Comparison of ENCODE assay signal across 22 cellular contexts in the genomic region with DNA sequence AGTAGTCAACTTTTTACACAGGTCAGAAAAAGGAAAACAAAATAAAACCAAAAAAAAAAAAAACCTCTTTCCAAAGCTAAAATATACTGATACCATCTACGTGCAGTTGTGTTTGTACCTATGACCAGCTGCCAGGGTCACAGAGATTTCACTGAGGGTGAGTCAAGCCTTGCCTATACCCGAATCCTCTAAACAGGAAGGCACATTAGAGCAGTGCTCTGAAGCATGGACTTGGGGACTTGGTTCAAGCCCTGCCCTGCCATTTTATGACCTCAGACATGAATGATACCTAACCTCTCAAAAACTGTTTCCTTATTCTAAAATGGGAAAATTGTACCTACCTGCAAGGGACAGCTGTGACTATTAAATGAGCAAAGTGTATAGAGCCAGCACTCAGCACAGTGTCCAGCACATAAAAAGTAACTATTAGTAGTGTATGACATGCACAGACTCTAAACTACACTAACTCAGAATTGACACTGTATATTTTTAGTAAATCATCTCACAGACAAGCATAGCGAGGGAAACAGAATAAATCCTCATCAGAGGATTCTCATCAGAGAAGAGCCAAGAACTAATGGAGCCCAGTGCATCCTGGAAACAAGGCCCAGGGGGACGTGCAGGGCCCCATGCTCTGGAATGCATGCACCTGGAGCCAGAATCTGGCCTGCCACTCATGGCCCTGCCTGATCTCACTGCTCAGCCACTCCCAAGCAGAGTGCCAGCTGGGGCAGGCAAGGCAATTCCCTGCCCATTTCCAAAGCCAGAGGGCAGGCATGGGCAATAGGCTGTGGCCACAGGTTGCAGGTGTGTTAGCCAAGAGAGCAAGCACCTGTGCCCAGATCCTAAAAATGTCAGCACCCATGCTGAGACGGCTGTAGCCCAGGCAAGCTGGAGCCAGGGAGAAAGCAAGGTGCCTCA. TPM values are rescaled to one million over a fixed set of nuclear protein-coding genes. Genes with fewer than 3 reads are reported as not detected.
A peak's percentile ranks its signal among the peaks of the same experiment; 100 is the strongest.
DNase-seq lines count a peak whose midpoint lies in the region; ATAC-seq and TF ChIP-seq lines count a peak whose summit lies in the region.
"Had no signal": no experiment of that assay in that cellular context is flagged by ENCODE, and none has a peak within 500 bp of the region (broad histone marks: within the 10 kb centered on the region; RNA-seq: fewer than 3 reads in every experiment).

No MANE protein-coding gene starts in this region.

- H3K4me2 ChIP-seq in mammary epithelial cell (ENCODE audit: insufficient read depth, low read depth, low read length) (no peak overlapping the region), PC-9 (no peak overlapping the region)

- no peaks in the 10 kb centered on the region for H4K20me1 ChIP-seq in mammary epithelial cell (ENCODE audit: insufficient read depth, low read length)
- H4K20me1 ChIP-seq in PC-9 (ENCODE audit: insufficient read depth): no peaks in the 10 kb centered on the region

- BruUV-seq in mammary epithelial cell (replicated peaks; lab: Mats Ljungman, UMichigan) (no TSS peak), PC-9 (replicated peaks; lab: Mats Ljungman, UMichigan) (no TSS peak)

- H3K9me3 ChIP-seq in mammary epithelial cell (replicated peaks; ENCODE audit: insufficient read depth, low read length) (no peaks in the 10 kb centered on the region), left lung (no peaks in the 10 kb centered on the region), gastrocnemius medialis (no peaks in the 10 kb centered on the region), PC-9 (ENCODE audit: insufficient read depth, low read depth) (no peaks in the 10 kb centered on the region)
- H3K9me3 ChIP-seq: esophagus squamous epithelium had no signal

- POLR2A ChIA-PET in PC-9 (lab: Charles Lee; ENCODE audit: unreplicated experiment): no interaction called here

- ATAC-seq in left lung (peak; percentile 87), gastrocnemius medialis (peak; percentile 53 to 57)
- ATAC-seq: activated CD8-positive, alpha-beta T cell treated with anti-CD3 and anti-CD28 coated beads for 36 hours; K562; stimulated activated naive B cell treated with anti-CD40 and anti-IgM and Interleukin-4, amounts not matched to agents 10 μg/mL and 1 μg/mL and 100 μg/mL, for 72 hours; T-cell; WTC11 had no signal

- no peaks in the 10 kb centered on the region for H3K9me2 ChIP-seq in PC-9 (ENCODE audit: insufficient read depth)

- CTCF ChIA-PET in mammary epithelial cell (lab: Charles Lee; ENCODE audit: low non-redundant PET) (no interaction called here), PC-9 (lab: Charles Lee) (interaction anchor here (0.7 kb wide), 1 partner anchor 44 kb away, joined by 7 read pairs; no protein-coding TSS in a partner anchor)

- TF ChIP-seq CTCF in mammary epithelial cell (conservative IDR thresholded peaks at IDR 0.05 in 1 of 2, IDR thresholded peaks at IDR 0.05 in 1 of 2; ENCODE audit: extremely low read depth in 1 of 2, insufficient read depth in 1 of 2, low read depth in 1 of 2, low read length in 2 of 2) (peak in 1 of 2 donors; percentile 53), left lung (IDR thresholded peaks at IDR 0.05) (no peak), gastrocnemius medialis (IDR thresholded peaks at IDR 0.05 in 4 of 5, conservative IDR thresholded peaks at IDR 0.05 in 1 of 5) (peak in 4 of 5 experiments; percentile 26 to 54 (median 48)), PC-9 (conservative IDR thresholded peaks at IDR 0.05) (no peak)

- no peaks in the 10 kb centered on the region for H3K4me1 ChIP-seq in mammary epithelial cell (ENCODE audit: insufficient read depth, low read length)
- no peaks in the 10 kb centered on the region for H3K4me1 ChIP-seq in left lung
- H3K4me1 ChIP-seq in gastrocnemius medialis: peaks cover 45 to 57% of the 10 kb centered on the region in 2 donors
- H3K4me1 ChIP-seq in PC-9 (replicated peaks; ENCODE audit: insufficient read depth): peaks cover 24% of the 10 kb centered on the region

- H3K4me3 Mint-ChIP-seq in activated naive CD8-positive, alpha-beta T cell treated with anti-CD3 and anti-CD28 coated beads for 36 hours: no peak overlapping the region
- H3K4me3 Mint-ChIP-seq: activated CD8-positive, alpha-beta T cell treated with anti-CD3 and anti-CD28 coated beads for 36 hours; CD4-positive, alpha-beta memory T cell; immature natural killer cell; stimulated activated naive B cell treated with anti-CD40 and anti-IgM and Interleukin-4, amounts not matched to agents 10 μg/mL and 1 μg/mL and 100 μg/mL, for 72 hours; T-cell; WTC11 had no signal

- H3K27ac Mint-ChIP-seq in activated naive CD8-positive, alpha-beta T cell treated with anti-CD3 and anti-CD28 coated beads for 36 hours: no peak overlapping the region
- H3K27ac Mint-ChIP-seq: activated CD8-positive, alpha-beta T cell treated with anti-CD3 and anti-CD28 coated beads for 36 hours; CD4-positive, alpha-beta memory T cell; immature natural killer cell; stimulated activated naive B cell treated with anti-CD40 and anti-IgM and Interleukin-4, amounts not matched to agents 10 μg/mL and 1 μg/mL and 100 μg/mL, for 72 hours; T-cell; WTC11 had no signal

- peaks cover 3% of the 10 kb centered on the region for H3K79me2 ChIP-seq in mammary epithelial cell (ENCODE audit: insufficient read depth, low read length)
- H3K79me2 ChIP-seq in PC-9 (ENCODE audit: low read depth): no peaks in the 10 kb centered on the region

- H3K36me3 Mint-ChIP-seq in activated naive CD8-positive, alpha-beta T cell treated with anti-CD3 and anti-CD28 coated beads for 36 hours: peaks cover 14% of the 10 kb centered on the region

- TF ChIP-seq POLR2A in gastrocnemius medialis (IDR thresholded peaks at IDR 0.05): no peak

- DNase-seq in NCI-H2171 treated with DMSO at 0.1 percent for 48 hours (lab: John Stamatoyannopoulos, UW) (peak; percentile 9), NCI-H2171 (lab: John Stamatoyannopoulos, UW) (no peak), mammary epithelial cell (peak; percentile 58), left lung (no peak), gastrocnemius medialis (peak; percentile 75 to 80), dermis blood vessel endothelial cell (no peak), PC-9 (no peak)
- no peak for DNase-seq in activated naive CD8-positive, alpha-beta T cell treated with anti-CD3 and anti-CD28 coated beads for 36 hours
- DNase-seq: activated CD8-positive, alpha-beta T cell treated with anti-CD3 and anti-CD28 coated beads for 36 hours; activated T-cell treated with anti-CD3 and anti-CD28 coated beads, Interleukin-2, amount 50 U/mL, for 48 hours; CD4-positive, alpha-beta memory T cell; effector CD4-positive, alpha-beta T cell; esophagus squamous epithelium; glutamatergic neuron; immature natural killer cell; NCI-H1048; NCI-H2107; NCI-H774; stimulated activated naive B cell treated with anti-CD40 and anti-IgM and Interleukin-4, amounts not matched to agents 10 μg/mL and 1 μg/mL and 100 μg/mL, for 72 hours; T-cell had no signal

- H3K9ac ChIP-seq in mammary epithelial cell (ENCODE audit: insufficient read depth, low read length): no peak overlapping the region

- peaks cover 15% of the 10 kb centered on the region; the same call in 1 of the 2 replicates for H3F3A ChIP-seq in PC-9 (ENCODE audit: insufficient read depth, low read depth)

- peaks cover 50% of the 10 kb centered on the region for H3K36me3 ChIP-seq in mammary epithelial cell (ENCODE audit: insufficient read depth, low read length)
- H3K36me3 ChIP-seq in left lung: peaks cover 0 to 64% of the 10 kb centered on the region in 2 donors
- H3K36me3 ChIP-seq in gastrocnemius medialis: no peaks in the 10 kb centered on the region
- H3K36me3 ChIP-seq in PC-9 (ENCODE audit: low read depth): 0 out of 2 replicates have a peak, but pooled peaks cover 13% of the 10 kb centered on the region

- intact Hi-C loops in mammary epithelial cell (cut with micrococcal nuclease) (loop anchor here (1.0 to 10.0 kb wide), 2 partner anchors 86 to 161 kb away; no protein-coding TSS in a partner anchor), left lung (cut with DNase I) (no loop called here), gastrocnemius medialis (cut with DNase I; ENCODE audit: low total_unique reads) (loop anchor here (1.0 to 10.0 kb wide), 4 partner anchors 15 to 1441 kb away; a partner anchor contains a TSS), PC-9 (cut with micrococcal nuclease; ENCODE audit: unreplicated experiment) (no loop called here)

- no peak overlapping the region for H2AFZ ChIP-seq in mammary epithelial cell (ENCODE audit: low read depth, low read length)
- H2AFZ ChIP-seq in PC-9: no peak overlapping the region

- dilution Hi-C loops in mammary epithelial cell (cut with HindIII; ENCODE audit: low sequenced_read_pairs): no loop called here

- H3K27me3 ChIP-seq in mammary epithelial cell (ENCODE audit: insufficient read depth, low read length): no peaks in the 10 kb centered on the region
- H3K27me3 ChIP-seq in left lung: no peaks in the 10 kb centered on the region
- H3K27me3 ChIP-seq in gastrocnemius medialis: no peaks in the 10 kb centered on the region
- no peaks in the 10 kb centered on the region for H3K27me3 ChIP-seq in PC-9 (ENCODE audit: insufficient read depth, low read depth)
- H3K27me3 ChIP-seq: esophagus squamous epithelium had no signal

- WGBS in mammary epithelial cell (ENCODE audit: low coverage, missing lambda C conversion rate): 63% methylated on average over 5 of the region's 5 CpGs

- no peaks in the 10 kb centered on the region for H3K9me3 Mint-ChIP-seq in activated naive CD8-positive, alpha-beta T cell treated with anti-CD3 and anti-CD28 coated beads for 36 hours
- H3K9me3 Mint-ChIP-seq: activated CD8-positive, alpha-beta T cell treated with anti-CD3 and anti-CD28 coated beads for 36 hours; CD4-positive, alpha-beta memory T cell; immature natural killer cell; T-cell; WTC11 had no signal

- no peaks in the 10 kb centered on the region for H3K27me3 Mint-ChIP-seq in activated naive CD8-positive, alpha-beta T cell treated with anti-CD3 and anti-CD28 coated beads for 36 hours
- H3K27me3 Mint-ChIP-seq: activated CD8-positive, alpha-beta T cell treated with anti-CD3 and anti-CD28 coated beads for 36 hours; CD4-positive, alpha-beta memory T cell; stimulated activated naive B cell treated with anti-CD40 and anti-IgM and Interleukin-4, amounts not matched to agents 10 μg/mL and 1 μg/mL and 100 μg/mL, for 72 hours; T-cell had no signal

- in situ Hi-C loops in mammary epithelial cell (cut with MboI; ENCODE audit: low sequenced_read_pairs in 2 of 2) (no loop called here), gastrocnemius medialis (cut with MboI; ENCODE audit: low sequenced_read_pairs in 4 of 4) (loop anchor here in 2 of 4 donors (10.0 kb wide), 1 partner anchor 71 kb away; no protein-coding TSS in a partner anchor)

- H3K27ac ChIP-seq in mammary epithelial cell (ENCODE audit: insufficient read depth, low read depth, low read length) (no peak overlapping the region), left lung (no peak overlapping the region), gastrocnemius medialis (peak overlapping the region; percentile 83 to 93 (median 87)), PC-9 (no peak overlapping the region)
- H3K27ac ChIP-seq: esophagus squamous epithelium had no signal

- no peaks in the 10 kb centered on the region for H3K4me1 Mint-ChIP-seq in activated naive CD8-positive, alpha-beta T cell treated with anti-CD3 and anti-CD28 coated beads for 36 hours
- H3K4me1 Mint-ChIP-seq: CD4-positive, alpha-beta memory T cell; immature natural killer cell; stimulated activated naive B cell treated with anti-CD40 and anti-IgM and Interleukin-4, amounts not matched to agents 10 μg/mL and 1 μg/mL and 100 μg/mL, for 72 hours; T-cell; WTC11 had no signal

- H3K4me3 ChIP-seq in mammary epithelial cell (replicated peaks in 1 of 3; ENCODE audit: insufficient read depth in 1 of 3, low read depth in 2 of 3, low read length in 3 of 3) (no peak overlapping the region), left lung (no peak overlapping the region), gastrocnemius medialis (no peak overlapping the region), PC-9 (no peak overlapping the region)
- H3K4me3 ChIP-seq: esophagus squamous epithelium, K562 had no signal

RNA-seq across cellular contexts. Expression of a gene that starts 57.0 kb away (rescaled TPM):
- 10 to 100 TPM; 46.4 to 98.5 TPM for total RNA-seq in mammary epithelial cell
- polyA plus RNA-seq in mammary epithelial cell: 8.8 TPM
- polyA minus RNA-seq in mammary epithelial cell: 44.5 TPM
- total RNA-seq in left lung: 1 to 10 TPM; 7.5 to 8.9 TPM
- 10 to 100 TPM in 3 of 4 donors, 1 to 10 TPM in 1; 8.8 to 18.7 (median 13.9) TPM for total RNA-seq in gastrocnemius medialis
- total RNA-seq in dermis blood vessel endothelial cell: 7.0 TPM in 2 replicates
- 1 to 10 TPM; 9.6 TPM for total RNA-seq in activated naive CD8-positive, alpha-beta T cell treated with anti-CD3 and anti-CD28 coated beads for 36 hours
- 11.5 and 13.2 TPM in 2 replicates for total RNA-seq in PC-9 (2021)

Comparison
In these comparisons a context has a peak if more than half of its experiments do, and no peak if none do; other contexts are left out.
1. DNase-seq: peak in NCI-H2171 treated with DMSO at 0.1 percent for 48 hours (single experiment), mammary epithelial cell (single experiment) and gastrocnemius medialis (2 of 2); none in NCI-H2171 (single experiment), left lung (0 of 2), dermis blood vessel endothelial cell (single experiment), activated naive CD8-positive, alpha-beta T cell treated with anti-CD3 and anti-CD28 coated beads for 36 hours (single experiment) and PC-9 (0 of 2).
2. H3K27ac ChIP-seq: peak in gastrocnemius medialis (4 of 4); none in mammary epithelial cell (single experiment), left lung (0 of 2) and PC-9 (single experiment).
3. CTCF ChIP-seq: peak in gastrocnemius medialis (4 of 5); none in left lung (0 of 2) and PC-9 (single experiment).
4. intact Hi-C loops: an anchor here in mammary epithelial cell (1.0 to 10.0 kb wide) and gastrocnemius medialis (1.0 to 10.0 kb wide); none called in left lung and PC-9.